8 cellular contexts compared by ENCODE assay signal in the genomic region with DNA sequence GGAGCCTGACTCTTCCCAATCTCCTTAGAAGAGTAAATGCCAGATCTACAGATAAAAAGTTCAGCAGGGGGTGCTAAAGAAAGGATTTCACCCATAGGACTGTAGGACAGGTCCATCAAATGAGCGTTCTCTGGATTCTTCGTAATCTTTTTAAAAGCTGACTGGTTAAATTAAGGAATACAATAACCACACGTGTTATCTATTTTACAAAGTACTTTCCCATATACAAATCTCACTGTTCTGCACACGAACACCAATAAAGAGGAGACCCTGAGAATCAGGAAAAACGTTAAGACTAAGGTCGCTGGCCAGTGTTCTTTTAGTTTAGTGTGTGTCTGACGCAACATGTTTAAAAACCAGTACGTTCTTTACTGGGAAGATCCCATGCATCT. TPM values are rescaled to one million over a fixed set of nuclear protein-coding genes. Genes with fewer than 3 reads are reported as not detected.
A peak's percentile ranks its signal among the peaks of the same experiment; 100 is the strongest.
DNase-seq lines count a peak whose midpoint lies in the region; ATAC-seq and TF ChIP-seq lines count a peak whose summit lies in the region.

No MANE protein-coding gene starts in this region.

- ATAC-seq in HG03280 (IDR thresholded peaks at IDR 0.05; ENCODE audit: unreplicated experiment) (peak; percentile 17), left colon (peak; percentile 63), thoracic aorta (ENCODE audit: insufficient number of reproducible peaks, low FRiP score, low read depth) (no peak)
- peak; percentile 6 for ATAC-seq in central memory CD8-positive, alpha-beta T cell (replicated peaks; ENCODE audit: extremely low read depth, poor library complexity, severe bottlenecking)

- no peaks in the 10 kb centered on the region for H3K9me3 ChIP-seq in thoracic aorta

- no peaks in the 10 kb centered on the region for H3K4me1 Mint-ChIP-seq in central memory CD8-positive, alpha-beta T cell

- peaks cover 34% of the 10 kb centered on the region for H3K27me3 Mint-ChIP-seq in central memory CD8-positive, alpha-beta T cell

- DNase-seq in COLO829 (ENCODE audit: low spot score) (peak; percentile 50), GM19238 (ENCODE audit: insufficient read length, low spot score) (peak; percentile 2), NCI-H82 (lab: John Stamatoyannopoulos, UW) (peak; percentile 83), left colon (no peak), thoracic aorta (ENCODE audit: low spot score) (no peak)
- no peak for DNase-seq in central memory CD8-positive, alpha-beta T cell (ENCODE audit: low spot score in 2 of 2)
- no peak for DNase-seq in activated CD4-positive, alpha-beta T cell treated with anti-CD3 and anti-CD28 coated beads for 48 hours

- H3K36me3 ChIP-seq in thoracic aorta = no peaks in the 10 kb centered on the region

- H3K4me1 ChIP-seq in thoracic aorta (ENCODE audit: control insufficient read depth in 1 of 2, low read depth in 2 of 2) = peaks cover 5 to 12% of the 10 kb centered on the region in 2 donors

- H3K4me3 Mint-ChIP-seq in central memory CD8-positive, alpha-beta T cell = no peak overlapping the region

- peaks cover 5% of the 10 kb centered on the region for H3K36me3 Mint-ChIP-seq in central memory CD8-positive, alpha-beta T cell (ENCODE audit: insufficient read depth)

- intact Hi-C loops in left colon (cut with DNase I, micrococcal nuclease) = no loop called here

- peak overlapping the region; percentile 79 for H3K4me3 ChIP-seq in thoracic aorta

- no peak overlapping the region for H3K27ac Mint-ChIP-seq in central memory CD8-positive, alpha-beta T cell (ENCODE audit: low read depth)

- H3K27ac ChIP-seq in thoracic aorta = peak overlapping the region; percentile 61 to 69

- TF ChIP-seq CTCF in thoracic aorta (IDR thresholded peaks at IDR 0.05) = no peak

- no peaks in the 10 kb centered on the region for H3K27me3 ChIP-seq in thoracic aorta (replicated peaks; ENCODE audit: insufficient read depth)

- no peaks in the 10 kb centered on the region for H3K9me3 Mint-ChIP-seq in central memory CD8-positive, alpha-beta T cell

RNA-seq across cellular contexts. Expression of a gene that starts 0.5 kb away (rescaled TPM):
- 1 to 10 TPM; 8.7 to 9.1 TPM for total RNA-seq in left colon
- 10 to 100 TPM; 27.3 to 33.4 TPM for total RNA-seq in thoracic aorta

RNA-seq across cellular contexts. Expression of a gene that starts 0.7 kb away (rescaled TPM):
- 1 to 10 TPM in 1 of 2 donors, under 1 TPM in 1; 0.49 to 3.3 TPM for total RNA-seq in left colon
- 10 to 100 TPM; 11.3 to 23.7 TPM for total RNA-seq in thoracic aorta

RNA-seq across cellular contexts. Expression of a gene that starts 32.8 kb away (rescaled TPM):
- total RNA-seq in left colon (not detected), thoracic aorta (not detected)

Comparison
In these comparisons a context has a peak if more than half of its experiments do, and no peak if none do; other contexts are left out.
1. DNase-seq: peak in COLO829 (single experiment), GM19238 (single experiment) and NCI-H82 (single experiment); none in central memory CD8-positive, alpha-beta T cell (0 of 2), left colon (0 of 2), thoracic aorta (single experiment) and activated CD4-positive, alpha-beta T cell treated with anti-CD3 and anti-CD28 coated beads for 48 hours (single experiment).